ENCODE assay signal across 12 cellular contexts in the genomic region with DNA sequence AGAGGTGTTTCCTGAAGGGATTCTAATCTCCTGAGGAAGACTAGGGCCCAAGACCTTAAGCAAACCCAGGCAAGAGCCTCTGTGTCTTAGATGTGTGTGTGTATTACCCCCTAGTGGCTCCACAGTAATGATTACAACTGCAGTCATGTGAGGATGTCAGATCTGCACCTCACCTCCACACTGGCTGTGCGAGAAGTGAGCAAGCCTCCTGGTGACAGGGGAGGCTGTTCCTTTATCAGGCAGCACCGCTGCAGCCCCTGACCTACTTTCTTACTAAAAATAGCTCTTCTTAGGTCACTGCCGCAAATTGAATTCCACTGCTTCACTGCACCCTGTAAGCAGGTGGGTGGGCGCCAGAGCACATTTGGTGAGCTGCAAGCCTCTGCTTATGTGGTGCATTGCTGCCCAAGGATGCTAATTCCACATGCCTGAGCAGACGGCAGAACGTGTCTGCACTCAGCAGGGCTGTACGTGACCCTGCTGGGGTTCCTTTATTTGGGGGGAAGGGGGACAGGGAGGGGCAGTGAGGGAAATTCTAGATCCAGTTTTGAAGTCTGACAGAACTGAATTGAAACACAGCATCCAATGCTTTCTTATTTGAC.
DNase-seq lines count a peak whose midpoint lies in the region; FAIRE-seq and TF ChIP-seq lines count a peak whose summit lies in the region.
"Had no signal": no experiment of that assay in that cellular context is flagged by ENCODE, and none has a peak within 500 bp of the region (broad histone marks: within the 10 kb centered on the region; RNA-seq: fewer than 3 reads in every experiment).

No MANE protein-coding gene starts in this region.

- no peak overlapping the region for H3K9ac ChIP-seq in OCI-LY1 (ENCODE audit: low read length)

- H3K79me2 ChIP-seq in OCI-LY1 (ENCODE audit: insufficient read depth, low read length) = no peaks in the 10 kb centered on the region

- H3K9me2 ChIP-seq in OCI-LY1 (ENCODE audit: low read depth, low read length) = no peaks in the 10 kb centered on the region

- no peaks in the 10 kb centered on the region for H4K20me1 ChIP-seq in OCI-LY1 (ENCODE audit: insufficient read depth, low read length)

- no peak for FAIRE-seq in HTR-8/SVneo (lab: Jason Lieb, UNC)

- DNase-seq in GM12864 (ENCODE audit: low read depth) (peak; percentile 21), epithelial cell of esophagus (ENCODE audit: low read depth) (peak; percentile 56), occipital lobe (lab: John Stamatoyannopoulos, UW) (peak; percentile 43), HTR-8/SVneo (ENCODE audit: insufficient read length, low spot score) (no peak), SHP77 (lab: John Stamatoyannopoulos, UW) (no peak), sigmoid colon (no peak)
- DNase-seq in stimulated activated CD4-positive, alpha-beta T cell treated with anti-CD3 and anti-CD28 coated beads, Interleukin-12 subunit alpha, Interleukin-12 subunit beta, amount 100 ng/mL, for 4 hours = no peak
- DNase-seq: activated CD4-positive, CD25-positive, alpha-beta regulatory T cell; left colon; NCI-H1417 treated with DMSO at 0.1 percent for 48 hours; stimulated activated CD4-positive, alpha-beta T cell treated with anti-CD3 and anti-CD28 coated beads, Interleukin-4, amount 100 ng/mL, for 1 hour had no signal

- peak; percentile 24 for TF ChIP-seq CTCF in GM12864 (IDR thresholded peaks at IDR 0.05; ENCODE audit: low read depth, low read length, missing control alignments)
- peak; percentile 43; the same call in 1 of the 2 replicates for TF ChIP-seq CTCF in OCI-LY1 (IDR thresholded peaks at IDR 0.05; ENCODE audit: low read length)
- TF ChIP-seq CTCF in epithelial cell of esophagus (IDR thresholded peaks at IDR 0.05; ENCODE audit: insufficient read depth, low read depth, low read length, missing control alignments) = peak; percentile 42
- TF ChIP-seq CTCF in sigmoid colon (IDR thresholded peaks at IDR 0.05) = no peak

- H3K27me3 ChIP-seq in OCI-LY1 (ENCODE audit: insufficient read depth, low read length) = no peaks in the 10 kb centered on the region
- H3K27me3 ChIP-seq in sigmoid colon = no peaks in the 10 kb centered on the region

- no peak for TF ChIP-seq POLR2A in sigmoid colon (IDR thresholded peaks at IDR 0.05)

- TF ChIP-seq EP300 in sigmoid colon (IDR thresholded peaks at IDR 0.05) = no peak

- H3K27ac ChIP-seq in OCI-LY1 (ENCODE audit: low read depth, low read length, poor library complexity, severe bottlenecking) (no peak overlapping the region), sigmoid colon (no peak overlapping the region)

- WGBS in sigmoid colon, 2 donors = 81 to 90% methylated on average over 7 of the region's 7 CpGs

- H2AFZ ChIP-seq in OCI-LY1 (ENCODE audit: low read length) = no peak overlapping the region

- intact Hi-C loops in sigmoid colon (cut with DNase I) = no loop called here

- H3F3A ChIP-seq in OCI-LY1 (ENCODE audit: insufficient read depth, low read length) = no peaks in the 10 kb centered on the region

- H3K9me3 ChIP-seq in OCI-LY1 (ENCODE audit: low read length) (no peaks in the 10 kb centered on the region), sigmoid colon (no peaks in the 10 kb centered on the region)

- H3K4me2 ChIP-seq in OCI-LY1 (ENCODE audit: low read length) = no peak overlapping the region

- H3K36me3 ChIP-seq in OCI-LY1 (ENCODE audit: insufficient read depth, low read length) (peaks cover 4% of the 10 kb centered on the region; the same call in 1 of the 2 replicates), sigmoid colon (no peaks in the 10 kb centered on the region)

- H3K4me3 ChIP-seq in GM12864 (ENCODE audit: low read depth, low read length) (no peak overlapping the region), OCI-LY1 (ENCODE audit: low read depth, low read length, poor library complexity, severe bottlenecking) (no peak overlapping the region), epithelial cell of esophagus (ENCODE audit: low read length) (no peak overlapping the region), sigmoid colon (no peak overlapping the region)

- H3K4me1 ChIP-seq in OCI-LY1 (ENCODE audit: insufficient read depth, low read length, severe bottlenecking) (no peaks in the 10 kb centered on the region), sigmoid colon (no peaks in the 10 kb centered on the region)

Comparison
In these comparisons a context has a peak if more than half of its experiments do, and no peak if none do; other contexts are left out.
1. DNase-seq: peak in GM12864 (single experiment), epithelial cell of esophagus (single experiment) and occipital lobe (single experiment); none in HTR-8/SVneo (single experiment), SHP77 (0 of 2), sigmoid colon (single experiment) and stimulated activated CD4-positive, alpha-beta T cell treated with anti-CD3 and anti-CD28 coated beads, Interleukin-12 subunit alpha, Interleukin-12 subunit beta, amount 100 ng/mL, for 4 hours (single experiment).
2. CTCF ChIP-seq: peak in GM12864 (single experiment), OCI-LY1 (single experiment) and epithelial cell of esophagus (single experiment); none in sigmoid colon (0 of 4).